Comparison of ENCODE assay signal across 18 cellular contexts in genomic region chr10:44961931-44962750, GRCh38. TPM values are rescaled to one million over a fixed set of nuclear protein-coding genes. Genes with fewer than 3 reads are reported as not detected.
DNase-seq lines count a peak whose midpoint lies in the region; ATAC-seq and TF ChIP-seq lines count a peak whose summit lies in the region.
"Had no signal": no experiment of that assay in that cellular context is flagged by ENCODE, and none has a peak within 500 bp of the region (broad histone marks: within the 10 kb centered on the region; RNA-seq: fewer than 3 reads in every experiment).

No MANE protein-coding gene starts in this region.

- no peak overlapping the region for H3K27ac Mint-ChIP-seq in activated CD4-positive, alpha-beta memory T cell treated with anti-CD3 and anti-CD28 coated beads, Interleukin-2, amount 10 ng/mL, durations not matched to agents 7 days and 5 days
- H3K27ac Mint-ChIP-seq in activated CD4-positive, alpha-beta memory T cell treated with anti-CD3 and anti-CD28 coated beads for 36 hours = no peak overlapping the region
- H3K27ac Mint-ChIP-seq in natural killer cell = peak overlapping the region; percentile 71 to 76

- peaks cover 22% of the 10 kb centered on the region for H3K4me1 Mint-ChIP-seq in activated CD4-positive, alpha-beta memory T cell treated with anti-CD3 and anti-CD28 coated beads, Interleukin-2, amount 10 ng/mL, durations not matched to agents 7 days and 5 days
- peaks cover 24% of the 10 kb centered on the region for H3K4me1 Mint-ChIP-seq in activated CD4-positive, alpha-beta memory T cell treated with anti-CD3 and anti-CD28 coated beads for 36 hours (ENCODE audit: low read depth)
- peaks cover 66 to 87% of the 10 kb centered on the region in 2 donors for H3K4me1 Mint-ChIP-seq in natural killer cell

- H3K9me3 Mint-ChIP-seq in activated CD4-positive, alpha-beta memory T cell treated with anti-CD3 and anti-CD28 coated beads, Interleukin-2, amount 10 ng/mL, durations not matched to agents 7 days and 5 days = no peaks in the 10 kb centered on the region
- no peaks in the 10 kb centered on the region for H3K9me3 Mint-ChIP-seq in activated CD4-positive, alpha-beta memory T cell treated with anti-CD3 and anti-CD28 coated beads for 36 hours
- H3K9me3 Mint-ChIP-seq in natural killer cell = no peaks in the 10 kb centered on the region
- H3K9me3 Mint-ChIP-seq: activated T-cell treated with anti-CD3 and anti-CD28 coated beads, Interleukin-2, amount 50 U/mL, for 4 hours had no signal

- POLR2A ChIA-PET in activated CD4-positive, alpha-beta memory T cell treated with anti-CD3 and anti-CD28 coated beads, Interleukin-2, amount 10 ng/mL, durations not matched to agents 7 days and 5 days (lab: Charles Lee) = interaction anchor here (1.2 kb wide), 1 partner anchor 20 kb away, joined by 3 read pairs; no protein-coding TSS in a partner anchor
- POLR2A ChIA-PET in activated CD4-positive, alpha-beta memory T cell treated with anti-CD3 and anti-CD28 coated beads for 36 hours (lab: Charles Lee) = no interaction called here

- CTCF ChIA-PET in activated CD4-positive, alpha-beta memory T cell treated with anti-CD3 and anti-CD28 coated beads, Interleukin-2, amount 10 ng/mL, durations not matched to agents 7 days and 5 days (lab: Charles Lee) = interaction anchor here (0.6 kb wide), 1 partner anchor 12 kb away, joined by 3 read pairs; no protein-coding TSS in a partner anchor
- CTCF ChIA-PET in activated CD4-positive, alpha-beta memory T cell treated with anti-CD3 and anti-CD28 coated beads for 36 hours (lab: Charles Lee) = interaction anchor here (0.6 to 2.7 kb wide), 3 partner anchors 29 to 1276 kb away, joined by 3 to 13 read pairs (median 4); no protein-coding TSS in a partner anchor

- intact Hi-C loops in activated CD4-positive, alpha-beta memory T cell treated with anti-CD3 and anti-CD28 coated beads for 36 hours (cut with micrococcal nuclease) = no loop called here
- intact Hi-C loops in natural killer cell (cut with micrococcal nuclease) = no loop called here

- H3K4me3 ChIP-seq in epithelial cell of esophagus (ENCODE audit: low read length) (no peak overlapping the region), thoracic aorta (peak overlapping the region; percentile 79)
- H3K4me3 ChIP-seq: HAP-1 had no signal

- H3K27ac ChIP-seq in thoracic aorta = peak overlapping the region in 1 of 2 donors; percentile 78
- H3K27ac ChIP-seq: VCaP had no signal

- H3K27me3 Mint-ChIP-seq in activated CD4-positive, alpha-beta memory T cell treated with anti-CD3 and anti-CD28 coated beads, Interleukin-2, amount 10 ng/mL, durations not matched to agents 7 days and 5 days = no peaks in the 10 kb centered on the region
- no peaks in the 10 kb centered on the region for H3K27me3 Mint-ChIP-seq in activated CD4-positive, alpha-beta memory T cell treated with anti-CD3 and anti-CD28 coated beads for 36 hours
- H3K27me3 Mint-ChIP-seq in natural killer cell (ENCODE audit: low read depth in 2 of 2) = no peaks in the 10 kb centered on the region

- no peaks in the 10 kb centered on the region for H3K36me3 Mint-ChIP-seq in activated CD4-positive, alpha-beta memory T cell treated with anti-CD3 and anti-CD28 coated beads, Interleukin-2, amount 10 ng/mL, durations not matched to agents 7 days and 5 days (ENCODE audit: low read depth)
- H3K36me3 Mint-ChIP-seq in activated CD4-positive, alpha-beta memory T cell treated with anti-CD3 and anti-CD28 coated beads for 36 hours = no peaks in the 10 kb centered on the region
- H3K36me3 Mint-ChIP-seq in natural killer cell = no peaks in the 10 kb centered on the region

- no peaks in the 10 kb centered on the region for H3K27me3 ChIP-seq in thoracic aorta (replicated peaks; ENCODE audit: insufficient read depth)

- TF ChIP-seq CTCF in epithelial cell of esophagus (IDR thresholded peaks at IDR 0.05; ENCODE audit: insufficient read depth, low read depth, low read length, missing control alignments) (no peak), natural killer cell (IDR thresholded peaks at IDR 0.05) (no peak), thoracic aorta (IDR thresholded peaks at IDR 0.05) (no peak)

- H3K4me1 ChIP-seq in thoracic aorta (ENCODE audit: control insufficient read depth in 1 of 2, low read depth in 2 of 2) = peaks cover 45 to 71% of the 10 kb centered on the region in 2 donors

- no peaks in the 10 kb centered on the region for H3K36me3 ChIP-seq in thoracic aorta
- H3K36me3 ChIP-seq: HAP-1 had no signal

- ATAC-seq in natural killer cell (no peak), thoracic aorta (ENCODE audit: insufficient number of reproducible peaks, low FRiP score, low read depth) (no peak), GM21619 (IDR thresholded peaks at IDR 0.05; ENCODE audit: unreplicated experiment) (no peak)
- ATAC-seq: activated T-cell treated with anti-CD3 and anti-CD28 coated beads, Interleukin-2, amount 50 U/mL, for 4 hours had no signal

- no peaks in the 10 kb centered on the region for H3K9me3 ChIP-seq in thoracic aorta
- H3K9me3 ChIP-seq: HAP-1 had no signal

- H3K4me3 Mint-ChIP-seq in activated CD4-positive, alpha-beta memory T cell treated with anti-CD3 and anti-CD28 coated beads, Interleukin-2, amount 10 ng/mL, durations not matched to agents 7 days and 5 days = no peak overlapping the region
- H3K4me3 Mint-ChIP-seq in activated CD4-positive, alpha-beta memory T cell treated with anti-CD3 and anti-CD28 coated beads for 36 hours = no peak overlapping the region
- peak overlapping the region; percentile 72 for H3K4me3 Mint-ChIP-seq in natural killer cell
- H3K4me3 Mint-ChIP-seq: activated T-cell treated with anti-CD3 and anti-CD28 coated beads, Interleukin-2, amount 50 U/mL, for 4 hours had no signal

- peak; percentile 11 for DNase-seq in activated CD4-positive, alpha-beta memory T cell treated with anti-CD3 and anti-CD28 coated beads, Interleukin-2, amount 10 ng/mL, durations not matched to agents 7 days and 5 days
- DNase-seq in activated CD4-positive, alpha-beta memory T cell treated with anti-CD3 and anti-CD28 coated beads for 36 hours = no peak
- DNase-seq in epithelial cell of esophagus (ENCODE audit: low read depth) = peak; percentile 18
- DNase-seq in natural killer cell = no peak
- DNase-seq in thoracic aorta (ENCODE audit: low spot score) = no peak
- DNase-seq in NCI-H82 treated with DMSO at 0.1 percent for 48 hours (lab: John Stamatoyannopoulos, UW; ENCODE audit: unreplicated experiment) = no peak
- DNase-seq in NCI-H1694 treated with DMSO at 0.1 percent for 48 hours (lab: John Stamatoyannopoulos, UW) = no peak
- DNase-seq: 8988T; activated T-cell treated with anti-CD3 and anti-CD28 coated beads, Interleukin-2, amount 50 U/mL, for 4 hours; kidney glomerular epithelial cell; NCI-H1694; NCI-H82 had no signal

RNA-seq across cellular contexts. Expression of gene RASSF4, which starts 2.5 kb away (rescaled TPM):
- total RNA-seq in activated CD4-positive, alpha-beta memory T cell treated with anti-CD3 and anti-CD28 coated beads, Interleukin-2, amount 10 ng/mL, durations not matched to agents 7 days and 5 days = 1 to 10 TPM in 1 of 2 experiments, under 1 TPM in 1; 0.50 to 1.2 TPM
- total RNA-seq in activated CD4-positive, alpha-beta memory T cell treated with anti-CD3 and anti-CD28 coated beads for 36 hours = 1 to 10 TPM in 1 of 2 experiments, under 1 TPM in 1; 0.77 to 1.1 TPM
- total RNA-seq in natural killer cell (100 to 1,000 TPM in 2 of 3 donors, 10 to 100 TPM in 1; 99.8 to 116 (median 104) TPM), thoracic aorta (10 to 100 TPM; 48.5 to 68.5 TPM)

RNA-seq across cellular contexts. Expression of gene DEPP1, which starts 16.5 kb away (rescaled TPM):
- total RNA-seq in activated CD4-positive, alpha-beta memory T cell treated with anti-CD3 and anti-CD28 coated beads, Interleukin-2, amount 10 ng/mL, durations not matched to agents 7 days and 5 days = 1 to 10 TPM; 1.2 to 1.9 TPM
- under 1 TPM; 0.34 to 0.40 TPM for total RNA-seq in activated CD4-positive, alpha-beta memory T cell treated with anti-CD3 and anti-CD28 coated beads for 36 hours
- total RNA-seq in natural killer cell (not detected), thoracic aorta (100 to 1,000 TPM; 473 to 661 TPM)

RNA-seq across cellular contexts. Expression of gene ZNF22, which starts 38.6 kb away (rescaled TPM):
- 10 to 100 TPM; 22.9 to 24.7 TPM for total RNA-seq in activated CD4-positive, alpha-beta memory T cell treated with anti-CD3 and anti-CD28 coated beads, Interleukin-2, amount 10 ng/mL, durations not matched to agents 7 days and 5 days
- total RNA-seq in activated CD4-positive, alpha-beta memory T cell treated with anti-CD3 and anti-CD28 coated beads for 36 hours = 10 to 100 TPM; 19.3 to 19.9 TPM
- total RNA-seq in natural killer cell (10 to 100 TPM; 24.2 to 31.8 (median 25.0) TPM), thoracic aorta (10 to 100 TPM; 16.6 to 20.7 TPM)

RNA-seq across cellular contexts. Expression of gene TMEM72, which starts 51.0 kb away (rescaled TPM):
- total RNA-seq in activated CD4-positive, alpha-beta memory T cell treated with anti-CD3 and anti-CD28 coated beads, Interleukin-2, amount 10 ng/mL, durations not matched to agents 7 days and 5 days = not detected
- not detected for total RNA-seq in activated CD4-positive, alpha-beta memory T cell treated with anti-CD3 and anti-CD28 coated beads for 36 hours
- total RNA-seq in natural killer cell = not detected
- not detected for total RNA-seq in thoracic aorta
- total RNA-seq: activated T-cell treated with anti-CD3 and anti-CD28 coated beads, Interleukin-2, amount 50 U/mL, for 4 hours; fibroblast of lung; posterior vena cava; SK-MEL-5 had no signal

Comparison
In these comparisons a context has a peak if more than half of its experiments do, and no peak if none do; other contexts are left out.
1. DNase-seq: peak in activated CD4-positive, alpha-beta memory T cell treated with anti-CD3 and anti-CD28 coated beads, Interleukin-2, amount 10 ng/mL, durations not matched to agents 7 days and 5 days (single experiment) and epithelial cell of esophagus (single experiment); none in activated CD4-positive, alpha-beta memory T cell treated with anti-CD3 and anti-CD28 coated beads for 36 hours (single experiment), natural killer cell (single experiment), thoracic aorta (single experiment), NCI-H82 treated with DMSO at 0.1 percent for 48 hours (single experiment) and NCI-H1694 treated with DMSO at 0.1 percent for 48 hours (single experiment).
2. H3K27ac Mint-ChIP-seq: peak in natural killer cell (2 of 2); none in activated CD4-positive, alpha-beta memory T cell treated with anti-CD3 and anti-CD28 coated beads, Interleukin-2, amount 10 ng/mL, durations not matched to agents 7 days and 5 days (single experiment) and activated CD4-positive, alpha-beta memory T cell treated with anti-CD3 and anti-CD28 coated beads for 36 hours (single experiment).
3. RNA of gene RASSF4, which starts 2.5 kb away (total RNA-seq): 99.8 to 116 TPM in natural killer cell and 48.5 to 68.5 TPM in thoracic aorta; 0.50 to 1.2 TPM in activated CD4-positive, alpha-beta memory T cell treated with anti-CD3 and anti-CD28 coated beads, Interleukin-2, amount 10 ng/mL, durations not matched to agents 7 days and 5 days and 0.77 to 1.1 TPM in activated CD4-positive, alpha-beta memory T cell treated with anti-CD3 and anti-CD28 coated beads for 36 hours; every median in the first group is over 10 times any median in the second.
4. RNA of gene DEPP1, which starts 16.5 kb away (total RNA-seq): 473 to 661 TPM in thoracic aorta; 1.2 to 1.9 TPM in activated CD4-positive, alpha-beta memory T cell treated with anti-CD3 and anti-CD28 coated beads, Interleukin-2, amount 10 ng/mL, durations not matched to agents 7 days and 5 days, 0.34 to 0.40 TPM in activated CD4-positive, alpha-beta memory T cell treated with anti-CD3 and anti-CD28 coated beads for 36 hours and not detected in natural killer cell; every median in the first group is over 100 times any median in the second.